1 cellular context compared by ENCODE assay signal in the genomic region with DNA sequence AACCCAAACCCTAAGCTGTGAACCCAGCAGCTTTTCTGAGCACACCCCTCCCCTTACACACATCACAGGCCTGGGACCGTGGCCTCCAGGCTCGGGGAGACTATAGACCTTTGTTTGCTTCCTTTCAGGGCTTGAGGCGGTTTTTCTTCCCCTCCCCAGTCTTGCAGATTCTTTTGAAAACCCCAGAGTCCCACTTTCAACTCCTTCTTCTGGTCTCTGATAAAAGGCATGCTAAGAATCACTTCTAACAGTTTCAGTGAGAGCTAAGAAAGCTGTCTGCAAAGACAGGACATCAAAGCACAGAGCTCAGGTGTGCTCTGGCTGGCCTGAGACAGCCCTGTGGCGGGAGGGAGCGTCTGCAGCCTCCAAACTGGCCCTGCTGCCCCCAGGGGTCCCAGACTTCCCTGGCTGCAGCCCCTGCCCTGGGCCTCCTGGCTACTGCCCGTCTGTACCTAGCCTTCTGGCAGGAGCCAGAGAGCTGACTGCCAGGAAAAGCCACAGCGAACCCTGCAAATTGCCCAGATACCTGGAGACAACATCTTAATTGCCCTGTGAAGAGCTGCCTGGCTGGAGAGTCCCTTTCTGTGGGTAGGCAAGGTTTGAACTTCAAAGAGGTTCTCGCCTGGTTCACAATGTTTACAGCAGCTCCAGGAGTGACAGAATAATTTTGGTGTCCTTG.
TF ChIP-seq lines count a peak whose summit lies in the region.

No MANE protein-coding gene starts in this region.

TF ChIP-seq in GM12878, 131 proteins besides CTCF, POLR2A, EP300 and RAD21 (continued from another document):
- TF ChIP-seq IRF4 (IDR thresholded peaks at IDR 0.05; ENCODE audit: low read depth, low read length), result peak; percentile 3; the same call in 1 of the 2 replicates
- 0 out of 2 replicates have a peak, but pooled peaks have one; percentile 12 for TF ChIP-seq NFIC (IDR thresholded peaks at IDR 0.05; ENCODE audit: low read depth, low read length)
- no peak for TF ChIP-seq CBX5 (IDR thresholded peaks at IDR 0.05; ENCODE audit: low read depth)
- no peak for TF ChIP-seq TARDBP (IDR thresholded peaks at IDR 0.05; ENCODE audit: borderline replicate concordance)
- TF ChIP-seq POLR2AphosphoS5 (IDR thresholded peaks at IDR 0.05; ENCODE audit: low read length), result no peak
- TF ChIP-seq PML (IDR thresholded peaks at IDR 0.05; ENCODE audit: low read length), result no peak
- no peak for TF ChIP-seq KAT2A (conservative IDR thresholded peaks at IDR 0.05; ENCODE audit: control insufficient read depth, low read depth, low read length)
- TF ChIP-seq SMARCA5 (IDR thresholded peaks at IDR 0.05), result peak; percentile 21; the same call in 1 of the 2 replicates
- no peak for TF ChIP-seq MEF2A (IDR thresholded peaks at IDR 0.05; ENCODE audit: insufficient read depth, low read depth, low read length)
- peak; percentile 19; the same call in 1 of the 2 replicates for TF ChIP-seq ZNF687 (IDR thresholded peaks at IDR 0.05)
- no peak for TF ChIP-seq CHD4 (IDR thresholded peaks at IDR 0.05)
- 0 out of 2 replicates have a peak, but pooled peaks have one; percentile 27 for TF ChIP-seq RCOR1 (conservative IDR thresholded peaks at IDR 0.05; ENCODE audit: low read depth, low read length)
- TF ChIP-seq ETV6 (conservative IDR thresholded peaks at IDR 0.05 in 1 of 2, IDR thresholded peaks at IDR 0.05 in 1 of 2; ENCODE audit: borderline replicate concordance in 1 of 2, low read depth in 1 of 2), result 0 out of 4 replicates have a peak, but pooled peaks of 1 of the 2 experiments have one; percentile 11
- TF ChIP-seq MEF2B (IDR thresholded peaks at IDR 0.05; ENCODE audit: partially characterized antibody, poor library complexity, severe bottlenecking), result peak; percentile 56
- TF ChIP-seq CUX1 (IDR thresholded peaks at IDR 0.05; ENCODE audit: insufficient replicate concordance, low read depth, low read length), result no peak
- peak; percentile 1 for TF ChIP-seq GATAD2B (conservative IDR thresholded peaks at IDR 0.05; ENCODE audit: low read depth)
- TF ChIP-seq SKIL (IDR thresholded peaks at IDR 0.05; ENCODE audit: low read depth, poor library complexity, severe bottlenecking), result peak; percentile 58
- peak; percentile 40; the same call in 1 of the 2 replicates for TF ChIP-seq MTA2 (IDR thresholded peaks at IDR 0.05; ENCODE audit: low read depth)
- TF ChIP-seq IKZF2 (IDR thresholded peaks at IDR 0.05), result peak in 1 of 2 experiments; percentile 47; a peak in 2 of 4 replicates
- TF ChIP-seq POU2F2 (IDR thresholded peaks at IDR 0.05; ENCODE audit: borderline replicate concordance, low read depth, low read length), result no peak
- peak; percentile 16; the same call in 1 of the 2 replicates for TF ChIP-seq MXI1 (IDR thresholded peaks at IDR 0.05; ENCODE audit: low read depth, low read length)
